21 cellular contexts compared by ENCODE assay signal in genomic region chr11:13800901-13801300, GRCh38.
DNase-seq lines count a peak whose midpoint lies in the region; ATAC-seq, FAIRE-seq and TF ChIP-seq lines count a peak whose summit lies in the region.
"Had no signal": no experiment of that assay in that cellular context is flagged by ENCODE, and none has a peak within 500 bp of the region (broad histone marks: within the 10 kb centered on the region; RNA-seq: fewer than 3 reads in every experiment).

No MANE protein-coding gene starts in this region.

- no peak for TF ChIP-seq RAD21 in HepG2 (CRISPR knock-in tag; IDR thresholded peaks at IDR 0.05)

- peaks cover 35% of the 10 kb centered on the region for H3K9me3 Mint-ChIP-seq in WTC11

- no peak overlapping the region for H3K4me3 ChIP-seq in HepG2 (replicated peaks in 1 of 3; ENCODE audit: insufficient read depth in 1 of 3, low read depth in 2 of 3, low read length in 3 of 3)
- no peak overlapping the region for H3K4me3 ChIP-seq in right lobe of liver
- H3K4me3 ChIP-seq: A549; BLaER1 treated with 17β-estradiol and CSF1 and Interleukin-3, amounts not matched to agents 10 nM and 100 nM had no signal

- CTCF ChIA-PET in HepG2 (lab: Yijun Ruan, JAX; ENCODE audit: low intra/inter-chr PET ratio, low total read pairs) (no interaction called here), WTC11 (lab: Charles Lee) (no interaction called here)

- H3K36me3 ChIP-seq in HepG2 (replicated peaks in 1 of 2; ENCODE audit: control insufficient read depth in 1 of 2, insufficient read depth in 2 of 2, low read length in 2 of 2): no peaks in the 10 kb centered on the region
- no peaks in the 10 kb centered on the region for H3K36me3 ChIP-seq in right lobe of liver
- H3K36me3 ChIP-seq: BLaER1 treated with 17β-estradiol and CSF1 and Interleukin-3, amounts not matched to agents 10 nM and 100 nM had no signal

- H3K9me3 ChIP-seq in HepG2 (ENCODE audit: low read length) (peaks cover 7% of the 10 kb centered on the region; the same call in 1 of the 2 replicates), right lobe of liver (no peaks in the 10 kb centered on the region)
- H3K9me3 ChIP-seq: Caco-2 had no signal

- BruUV-seq in HepG2 (replicated peaks; lab: Mats Ljungman, UMichigan): no TSS peak

- H3K9ac ChIP-seq in HepG2 (ENCODE audit: insufficient read depth, low read depth, low read length): no peak overlapping the region
- H3K9ac ChIP-seq: BLaER1 treated with 17β-estradiol and CSF1 and Interleukin-3, amounts not matched to agents 10 nM and 100 nM had no signal

- TF ChIP-seq EP300 in HepG2 (IDR thresholded peaks at IDR 0.05; ENCODE audit: low read depth in 2 of 2, low read length in 2 of 2) (no peak), HepG2 (CRISPR knock-in tag; IDR thresholded peaks at IDR 0.05; ENCODE audit: borderline replicate concordance) (no peak)

- in situ Hi-C loops in HepG2 (cut with HindIII; ENCODE audit: extremely low pct_ligation_motif_present, low pct_unique_long_range_greater_than_20kb): no loop called here

- no peaks in the 10 kb centered on the region for H4K20me1 ChIP-seq in HepG2 (ENCODE audit: insufficient read depth, low read length)
- H4K20me1 ChIP-seq: BLaER1 treated with 17β-estradiol and CSF1 and Interleukin-3, amounts not matched to agents 10 nM and 100 nM had no signal

- H3K4me2 ChIP-seq in HepG2 (ENCODE audit: low read depth, low read length): no peak overlapping the region
- H3K4me2 ChIP-seq: A549; BLaER1 treated with 17β-estradiol and CSF1 and Interleukin-3, amounts not matched to agents 10 nM and 100 nM had no signal

- POLR2A ChIA-PET in HepG2 (lab: Yijun Ruan, JAX) (no interaction called here), WTC11 (lab: Charles Lee) (no interaction called here)

- H3K36me3 Mint-ChIP-seq in WTC11: peaks cover 16% of the 10 kb centered on the region

- 0% methylated on average over 1 of the region's 1 CpG for WGBS in HepG2 (ENCODE audit: low lambda C conversion rate)
- WGBS in right lobe of liver (ENCODE audit: insufficient coverage, low coverage, low lambda C conversion rate, missing lambda C conversion rate): 60% methylated on average over 1 of the region's 1 CpG

- no peak overlapping the region for H3K27ac Mint-ChIP-seq in WTC11
- H3K27ac Mint-ChIP-seq: B cell; CD4-positive, alpha-beta T cell; CD8-positive, alpha-beta T cell had no signal

- no peak overlapping the region for H2AFZ ChIP-seq in HepG2 (ENCODE audit: low read length)

- no peak for FAIRE-seq in HepG2 (lab: Jason Lieb, UNC)
- FAIRE-seq: A549, D721Med, G401.6, GM12891, GM19239 had no signal

- H3K4me1 ChIP-seq in HepG2 (ENCODE audit: insufficient read depth, low read length): no peaks in the 10 kb centered on the region
- H3K4me1 ChIP-seq in right lobe of liver: no peaks in the 10 kb centered on the region
- H3K4me1 ChIP-seq: A549; BLaER1 treated with 17β-estradiol and CSF1 and Interleukin-3, amounts not matched to agents 10 nM and 100 nM; Caco-2 had no signal

- H3K4me1 Mint-ChIP-seq in WTC11: no peaks in the 10 kb centered on the region
- H3K4me1 Mint-ChIP-seq: B cell had no signal

- no peak for TF ChIP-seq POLR2A in HepG2 (IDR thresholded peaks at IDR 0.05; ENCODE audit: insufficient read depth in 1 of 2, low read depth in 2 of 2, low read length in 2 of 2)
- TF ChIP-seq POLR2A in right lobe of liver (IDR thresholded peaks at IDR 0.05): no peak

- DNase-seq in HepG2 (ENCODE audit: low spot score): no peak
- no peak for DNase-seq in right lobe of liver
- DNase-seq in WTC11 (ENCODE audit: low spot score): no peak
- DNase-seq in effector CD8-positive, alpha-beta T cell (lab: John Stamatoyannopoulos, UW): no peak
- DNase-seq in caudate nucleus (lab: John Stamatoyannopoulos, UW): no peak
- DNase-seq: AML-193; Caco-2; Calu3; CD4-positive, alpha-beta T cell; CD8-positive, alpha-beta T cell; DMS79 treated with DMSO at 0.1 percent for 48 hours; GF-D8 had no signal

- intact Hi-C loops in HepG2 (cut with micrococcal nuclease; ENCODE audit: unreplicated experiment) (no loop called here), right lobe of liver (cut with DNase I) (no loop called here)

- H3K27me3 ChIP-seq in HepG2 (ENCODE audit: control insufficient read depth in 1 of 2, insufficient read depth in 2 of 2, low read length in 2 of 2) (no peaks in the 10 kb centered on the region), right lobe of liver (no peaks in the 10 kb centered on the region)
- H3K27me3 ChIP-seq: BLaER1 treated with 17β-estradiol and CSF1 and Interleukin-3, amounts not matched to agents 10 nM and 100 nM had no signal

- TF ChIP-seq CTCF in HepG2 (CRISPR knock-in tag; IDR thresholded peaks at IDR 0.05) (no peak), right lobe of liver (IDR thresholded peaks at IDR 0.05) (no peak), WTC11 (IDR thresholded peaks at IDR 0.05) (no peak)

- no peaks in the 10 kb centered on the region; the same call in 1 of the 2 replicates for H3K27me3 Mint-ChIP-seq in WTC11 (ENCODE audit: low read depth)

- H3K79me2 ChIP-seq in HepG2 (ENCODE audit: insufficient read depth, low read length): no peaks in the 10 kb centered on the region

- no peak overlapping the region for H3K27ac ChIP-seq in HepG2 (ENCODE audit: extremely low read length, insufficient read depth, low read length)
- H3K27ac ChIP-seq in right lobe of liver: no peak overlapping the region
- H3K27ac ChIP-seq in caudate nucleus (ENCODE audit: low read depth, low read length): no peak overlapping the region
- H3K27ac ChIP-seq: 22Rv1; A549; BLaER1 treated with 17β-estradiol and CSF1 and Interleukin-3, amounts not matched to agents 10 nM and 100 nM; C4-2B had no signal

- ATAC-seq in HepG2: no peak
- ATAC-seq in right lobe of liver: no peak
- no peak for ATAC-seq in WTC11
- ATAC-seq: A549; CD8-positive, alpha-beta T cell had no signal

- no peak overlapping the region for H3K4me3 Mint-ChIP-seq in WTC11
- H3K4me3 Mint-ChIP-seq: B cell; CD4-positive, alpha-beta T cell; CD8-positive, alpha-beta T cell had no signal

TF ChIP-seq in HepG2, 621 proteins besides CTCF, POLR2A, EP300 and RAD21:
- no peak for TF ChIP-seq NFE2 (CRISPR knock-in tag; IDR thresholded peaks at IDR 0.05)
- TF ChIP-seq, protein P1, sequence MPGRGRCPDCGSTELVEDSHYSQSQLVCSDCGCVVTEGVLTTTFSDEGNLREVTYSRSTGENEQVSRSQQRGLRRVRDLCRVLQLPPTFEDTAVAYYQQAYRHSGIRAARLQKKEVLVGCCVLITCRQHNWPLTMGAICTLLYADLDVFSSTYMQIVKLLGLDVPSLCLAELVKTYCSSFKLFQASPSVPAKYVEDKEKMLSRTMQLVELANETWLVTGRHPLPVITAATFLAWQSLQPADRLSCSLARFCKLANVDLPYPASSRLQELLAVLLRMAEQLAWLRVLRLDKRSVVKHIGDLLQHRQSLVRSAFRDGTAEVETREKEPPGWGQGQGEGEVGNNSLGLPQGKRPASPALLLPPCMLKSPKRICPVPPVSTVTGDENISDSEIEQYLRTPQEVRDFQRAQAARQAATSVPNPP (CRISPR knock-in tag; IDR thresholded peaks at IDR 0.05): no peak
- TF ChIP-seq ZNF570 (CRISPR knock-in tag; IDR thresholded peaks at IDR 0.05; ENCODE audit: borderline replicate concordance): no peak
- no peak for TF ChIP-seq ELF3 (CRISPR knock-in tag; IDR thresholded peaks at IDR 0.05)
- no peak for TF ChIP-seq TBX2 (CRISPR knock-in tag; IDR thresholded peaks at IDR 0.05; ENCODE audit: borderline replicate concordance)
- no peak for TF ChIP-seq ETV6 (CRISPR knock-in tag; conservative IDR thresholded peaks at IDR 0.05)
- TF ChIP-seq ZFP90 (CRISPR knock-in tag; IDR thresholded peaks at IDR 0.05; ENCODE audit: borderline replicate concordance): no peak
- peak; percentile 94 for TF ChIP-seq ZNF317 (CRISPR knock-in tag; IDR thresholded peaks at IDR 0.05)
- no peak for TF ChIP-seq ZNF749 (CRISPR knock-in tag; IDR thresholded peaks at IDR 0.05; ENCODE audit: borderline replicate concordance)

TF ChIP-seq in WTC11, 78 proteins besides CTCF, POLR2A, EP300 and RAD21:
- TF ChIP-seq, protein P2, sequence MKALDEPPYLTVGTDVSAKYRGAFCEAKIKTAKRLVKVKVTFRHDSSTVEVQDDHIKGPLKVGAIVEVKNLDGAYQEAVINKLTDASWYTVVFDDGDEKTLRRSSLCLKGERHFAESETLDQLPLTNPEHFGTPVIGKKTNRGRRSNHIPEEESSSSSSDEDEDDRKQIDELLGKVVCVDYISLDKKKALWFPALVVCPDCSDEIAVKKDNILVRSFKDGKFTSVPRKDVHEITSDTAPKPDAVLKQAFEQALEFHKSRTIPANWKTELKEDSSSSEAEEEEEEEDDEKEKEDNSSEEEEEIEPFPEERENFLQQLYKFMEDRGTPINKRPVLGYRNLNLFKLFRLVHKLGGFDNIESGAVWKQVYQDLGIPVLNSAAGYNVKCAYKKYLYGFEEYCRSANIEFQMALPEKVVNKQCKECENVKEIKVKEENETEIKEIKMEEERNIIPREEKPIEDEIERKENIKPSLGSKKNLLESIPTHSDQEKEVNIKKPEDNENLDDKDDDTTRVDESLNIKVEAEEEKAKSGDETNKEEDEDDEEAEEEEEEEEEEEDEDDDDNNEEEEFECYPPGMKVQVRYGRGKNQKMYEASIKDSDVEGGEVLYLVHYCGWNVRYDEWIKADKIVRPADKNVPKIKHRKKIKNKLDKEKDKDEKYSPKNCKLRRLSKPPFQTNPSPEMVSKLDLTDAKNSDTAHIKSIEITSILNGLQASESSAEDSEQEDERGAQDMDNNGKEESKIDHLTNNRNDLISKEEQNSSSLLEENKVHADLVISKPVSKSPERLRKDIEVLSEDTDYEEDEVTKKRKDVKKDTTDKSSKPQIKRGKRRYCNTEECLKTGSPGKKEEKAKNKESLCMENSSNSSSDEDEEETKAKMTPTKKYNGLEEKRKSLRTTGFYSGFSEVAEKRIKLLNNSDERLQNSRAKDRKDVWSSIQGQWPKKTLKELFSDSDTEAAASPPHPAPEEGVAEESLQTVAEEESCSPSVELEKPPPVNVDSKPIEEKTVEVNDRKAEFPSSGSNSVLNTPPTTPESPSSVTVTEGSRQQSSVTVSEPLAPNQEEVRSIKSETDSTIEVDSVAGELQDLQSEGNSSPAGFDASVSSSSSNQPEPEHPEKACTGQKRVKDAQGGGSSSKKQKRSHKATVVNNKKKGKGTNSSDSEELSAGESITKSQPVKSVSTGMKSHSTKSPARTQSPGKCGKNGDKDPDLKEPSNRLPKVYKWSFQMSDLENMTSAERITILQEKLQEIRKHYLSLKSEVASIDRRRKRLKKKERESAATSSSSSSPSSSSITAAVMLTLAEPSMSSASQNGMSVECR (CRISPR knock-in tag; IDR thresholded peaks at IDR 0.05; ENCODE audit: borderline replicate concordance): no peak
- TF ChIP-seq ZNF317 (CRISPR knock-in tag; IDR thresholded peaks at IDR 0.05; ENCODE audit: borderline replicate concordance, low read depth): peak; percentile 88
TF ChIP-seq in WTC11: peak in this region for 1.

Comparison
In these comparisons a context has a peak if more than half of its experiments do, and no peak if none do; other contexts are left out.
1. Of the 50 proteins assayed by ChIP-seq in both HepG2 and WTC11: peak only in HepG2: none; only in WTC11: none; in both: ZNF317; in neither: 49.